In genomic region chr14:75277000-75277795, GRCh38 we compare ENCODE assay signal across 8 cellular contexts. TPM values are rescaled to one million over a fixed set of nuclear protein-coding genes. Genes with fewer than 3 reads are reported as not detected.
A peak's percentile ranks its signal among the peaks of the same experiment; 100 is the strongest.
DNase-seq lines count a peak whose midpoint lies in the region; FAIRE-seq and TF ChIP-seq lines count a peak whose summit lies in the region.

No MANE protein-coding gene starts in this region.

- intact Hi-C loops in CD14-positive monocyte (cut with micrococcal nuclease), result loop anchor here (1.0 to 5.0 kb wide), 4 partner anchors 18 to 140 kb away; no protein-coding TSS in a partner anchor

- FAIRE-seq in D721Med (lab: Jason Lieb, UNC), result no peak

- H3K4me1 Mint-ChIP-seq in CD14-positive monocyte (peaks cover 60% of the 10 kb centered on the region), endothelial cell (ENCODE audit: unreplicated experiment) (peaks cover 18% of the 10 kb centered on the region)
- H3K4me1 Mint-ChIP-seq in stimulated activated naive CD8-positive, alpha-beta T cell treated with anti-CD3 and anti-CD28 coated beads, Interleukin-15, Interleukin-2, amounts not matched to agents 100 ng/mL and 50 ng/mL, for 24 hours (ENCODE audit: low read depth), result peaks cover 73% of the 10 kb centered on the region

- POLR2A ChIA-PET in HEK293T (lab: Yijun Ruan, JAX), result interaction anchor here (0.7 to 1.7 kb wide), 3 partner anchors 10 to 159 kb away, joined by 3 to 13 read pairs (median 4); no protein-coding TSS in a partner anchor

- no peak for TF ChIP-seq CTCF in CD14-positive monocyte (IDR thresholded peaks at IDR 0.05)
- TF ChIP-seq CTCF in endothelial cell (IDR thresholded peaks at IDR 0.05; ENCODE audit: unreplicated experiment), result no peak
- no peak for TF ChIP-seq CTCF in D721Med (IDR thresholded peaks at IDR 0.05; ENCODE audit: insufficient read depth, missing control alignments)

- peak overlapping the region; percentile 98 to 100 (median 100) for H3K27ac Mint-ChIP-seq in CD14-positive monocyte
- H3K27ac Mint-ChIP-seq in endothelial cell (ENCODE audit: unreplicated experiment), result peak overlapping the region; percentile 96
- peak overlapping the region; percentile 95 for H3K27ac Mint-ChIP-seq in stimulated activated naive CD8-positive, alpha-beta T cell treated with anti-CD3 and anti-CD28 coated beads, Interleukin-15, Interleukin-2, amounts not matched to agents 100 ng/mL and 50 ng/mL, for 24 hours

- peak overlapping the region; percentile 95 to 100 for H3K4me3 Mint-ChIP-seq in CD14-positive monocyte
- H3K4me3 Mint-ChIP-seq in endothelial cell (ENCODE audit: unreplicated experiment), result peak overlapping the region; percentile 90
- H3K4me3 Mint-ChIP-seq in stimulated activated naive CD8-positive, alpha-beta T cell treated with anti-CD3 and anti-CD28 coated beads, Interleukin-15, Interleukin-2, amounts not matched to agents 100 ng/mL and 50 ng/mL, for 24 hours, result peak overlapping the region; percentile 88

- H3K27me3 Mint-ChIP-seq in CD14-positive monocyte (ENCODE audit: low read depth in 3 of 3) (peaks cover 0 to 35% (median 7%) of the 10 kb centered on the region in 3 donors), endothelial cell (ENCODE audit: unreplicated experiment) (peaks cover 34% of the 10 kb centered on the region)
- peaks cover 50% of the 10 kb centered on the region for H3K27me3 Mint-ChIP-seq in stimulated activated naive CD8-positive, alpha-beta T cell treated with anti-CD3 and anti-CD28 coated beads, Interleukin-15, Interleukin-2, amounts not matched to agents 100 ng/mL and 50 ng/mL, for 24 hours

- peaks cover 15 to 31% (median 23%) of the 10 kb centered on the region in 7 donors for H3K9me3 Mint-ChIP-seq in CD14-positive monocyte
- H3K9me3 Mint-ChIP-seq in endothelial cell (ENCODE audit: unreplicated experiment), result no peaks in the 10 kb centered on the region
- no peaks in the 10 kb centered on the region for H3K9me3 Mint-ChIP-seq in stimulated activated naive CD8-positive, alpha-beta T cell treated with anti-CD3 and anti-CD28 coated beads, Interleukin-15, Interleukin-2, amounts not matched to agents 100 ng/mL and 50 ng/mL, for 24 hours

- CTCF ChIA-PET in HEK293T (lab: Yijun Ruan, JAX), result no interaction called here

- DNase-seq in CD14-positive monocyte (ENCODE audit: low spot score) (peak; percentile 90), HEK293T (ENCODE audit: extremely low spot score) (peak; percentile 71), NCI-H526 (lab: John Stamatoyannopoulos, UW) (peak; percentile 46 to 82), endothelial cell (ENCODE audit: low spot score) (peak; percentile 88), medulla oblongata (ENCODE audit: extremely low spot score) (peak; percentile 92), D721Med (ENCODE audit: insufficient read length, low spot score) (no peak)
- peak; percentile 72 for DNase-seq in activated CD8-positive, alpha-beta memory T cell treated with anti-CD3 and anti-CD28 coated beads for 24 hours

- H3K36me3 Mint-ChIP-seq in CD14-positive monocyte, result peaks cover 39 to 44% of the 10 kb centered on the region in 2 donors
- peaks cover 6% of the 10 kb centered on the region for H3K36me3 Mint-ChIP-seq in endothelial cell (ENCODE audit: low read depth, unreplicated experiment)
- peaks cover 31% of the 10 kb centered on the region for H3K36me3 Mint-ChIP-seq in stimulated activated naive CD8-positive, alpha-beta T cell treated with anti-CD3 and anti-CD28 coated beads, Interleukin-15, Interleukin-2, amounts not matched to agents 100 ng/mL and 50 ng/mL, for 24 hours (ENCODE audit: low read depth)

TF ChIP-seq in HEK293T, 16 proteins besides CTCF, POLR2A, EP300 and RAD21:
- 0 out of 2 replicates have a peak, but pooled peaks have one; percentile 50 for TF ChIP-seq LEF1 (IDR thresholded peaks at IDR 0.05; ENCODE audit: borderline replicate concordance)
- 0 out of 2 replicates have a peak, but pooled peaks have one; percentile 12 for TF ChIP-seq ARNT (IDR thresholded peaks at IDR 0.05)
- TF ChIP-seq FOXM1 (IDR thresholded peaks at IDR 0.05; ENCODE audit: borderline replicate concordance), result 0 out of 2 replicates have a peak, but pooled peaks have one; percentile 11
- TF ChIP-seq BHLHE40 (IDR thresholded peaks at IDR 0.05; ENCODE audit: borderline replicate concordance), result no peak
- TF ChIP-seq L3MBTL2 (conservative IDR thresholded peaks at IDR 0.05), result peak; percentile 70

RNA-seq across cellular contexts. Expression of gene FOS, which starts 1.4 kb away (rescaled TPM):
- polyA plus RNA-seq in CD14-positive monocyte, result 1,000 to 10,000 TPM; 4,403 to 4,841 TPM
- total RNA-seq in endothelial cell (ENCODE audit: unreplicated experiment), result 41.5 TPM
